ENCODE assay signal across 1 cellular context in the genomic region with DNA sequence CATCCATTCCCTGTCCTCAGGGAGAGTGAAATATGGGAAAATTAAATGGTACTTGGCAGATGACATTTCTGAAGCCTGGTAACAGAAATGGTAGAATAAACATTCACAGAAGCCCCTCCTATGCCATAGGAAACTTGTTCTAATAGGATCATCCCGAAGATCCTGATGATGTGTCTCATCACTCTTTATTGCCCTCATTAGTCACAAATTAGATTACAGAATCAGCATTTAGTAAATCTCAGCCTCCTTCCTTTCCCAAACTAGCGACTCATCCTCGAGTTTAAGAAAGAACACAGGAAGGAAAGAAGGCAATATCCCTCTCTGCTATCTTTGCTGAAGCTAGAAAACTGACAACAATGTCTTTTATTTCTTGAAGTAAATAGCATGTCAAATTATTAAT.
TF ChIP-seq lines count a peak whose summit lies in the region.

No MANE protein-coding gene starts in this region.

TF ChIP-seq in HepG2, 621 proteins besides CTCF, POLR2A, EP300 and RAD21 (continued from another document):
- TF ChIP-seq, protein P1, sequence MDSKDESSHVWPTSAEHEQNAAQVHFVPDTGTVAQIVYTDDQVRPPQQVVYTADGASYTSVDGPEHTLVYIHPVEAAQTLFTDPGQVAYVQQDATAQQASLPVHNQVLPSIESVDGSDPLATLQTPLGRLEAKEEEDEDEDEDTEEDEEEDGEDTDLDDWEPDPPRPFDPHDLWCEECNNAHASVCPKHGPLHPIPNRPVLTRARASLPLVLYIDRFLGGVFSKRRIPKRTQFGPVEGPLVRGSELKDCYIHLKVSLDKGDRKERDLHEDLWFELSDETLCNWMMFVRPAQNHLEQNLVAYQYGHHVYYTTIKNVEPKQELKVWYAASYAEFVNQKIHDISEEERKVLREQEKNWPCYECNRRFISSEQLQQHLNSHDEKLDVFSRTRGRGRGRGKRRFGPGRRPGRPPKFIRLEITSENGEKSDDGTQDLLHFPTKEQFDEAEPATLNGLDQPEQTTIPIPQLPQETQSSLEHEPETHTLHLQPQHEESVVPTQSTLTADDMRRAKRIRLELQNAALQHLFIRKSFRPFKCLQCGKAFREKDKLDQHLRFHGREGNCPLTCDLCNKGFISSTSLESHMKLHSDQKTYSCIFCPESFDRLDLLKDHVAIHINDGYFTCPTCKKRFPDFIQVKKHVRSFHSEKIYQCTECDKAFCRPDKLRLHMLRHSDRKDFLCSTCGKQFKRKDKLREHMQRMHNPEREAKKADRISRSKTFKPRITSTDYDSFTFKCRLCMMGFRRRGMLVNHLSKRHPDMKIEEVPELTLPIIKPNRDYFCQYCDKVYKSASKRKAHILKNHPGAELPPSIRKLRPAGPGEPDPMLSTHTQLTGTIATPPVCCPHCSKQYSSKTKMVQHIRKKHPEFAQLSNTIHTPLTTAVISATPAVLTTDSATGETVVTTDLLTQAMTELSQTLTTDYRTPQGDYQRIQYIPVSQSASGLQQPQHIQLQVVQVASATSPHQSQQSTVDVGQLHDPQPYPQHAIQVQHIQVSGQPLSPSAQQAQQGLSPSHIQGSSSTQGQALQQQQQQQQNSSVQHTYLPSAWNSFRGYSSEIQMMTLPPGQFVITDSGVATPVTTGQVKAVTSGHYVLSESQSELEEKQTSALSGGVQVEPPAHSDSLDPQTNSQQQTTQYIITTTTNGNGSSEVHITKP (CRISPR knock-in tag; IDR thresholded peaks at IDR 0.05; ENCODE audit: low read depth): no peak
